In the genomic region with DNA sequence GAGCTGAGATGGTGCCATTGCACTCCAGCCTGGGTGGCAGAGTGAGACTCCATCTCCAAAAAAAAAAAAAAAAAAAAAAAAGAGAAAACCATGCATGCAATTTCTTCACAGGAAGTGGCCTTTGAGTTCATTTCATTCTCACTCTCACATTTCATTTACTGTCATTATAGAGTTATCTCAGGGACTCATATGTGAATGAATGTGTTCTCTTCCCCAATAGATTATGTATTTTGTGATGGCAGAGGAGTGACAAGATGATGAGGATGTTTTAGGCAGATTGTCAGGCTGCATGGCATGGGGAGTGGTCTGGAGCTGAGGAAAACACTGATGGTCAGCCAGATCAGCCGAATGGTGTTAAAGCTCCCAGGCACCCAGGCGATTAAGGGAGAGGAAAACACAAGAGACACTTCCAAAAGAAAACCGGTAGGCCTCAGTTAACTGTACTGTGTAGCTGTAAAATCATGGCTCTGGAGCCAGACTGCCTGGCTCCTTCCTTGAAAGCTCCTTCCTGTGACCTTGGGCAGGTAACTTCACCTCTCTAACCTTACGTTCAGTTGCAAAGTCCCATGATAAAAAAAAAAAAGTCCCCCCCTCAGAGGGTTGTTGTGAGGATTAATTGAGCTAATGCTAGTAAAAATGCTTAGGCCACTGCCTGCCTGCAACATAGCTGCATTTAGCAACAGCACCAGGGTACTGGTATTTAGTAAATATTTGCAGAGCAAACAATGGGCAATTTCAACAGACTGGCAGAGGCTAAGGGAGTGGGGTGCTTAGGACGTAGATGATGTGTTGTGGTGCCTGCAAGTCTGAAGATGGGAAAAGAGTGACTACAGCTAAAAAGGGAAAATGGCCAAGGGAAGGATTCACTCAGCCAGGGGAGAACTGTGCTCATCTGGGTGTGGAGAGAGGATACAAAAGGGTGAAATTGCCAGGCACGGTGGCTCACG, we compare ENCODE assay signal across 11 cellular contexts. TPM values are rescaled to one million over a fixed set of nuclear protein-coding genes. Genes with fewer than 3 reads are reported as not detected.
DNase-seq lines count a peak whose midpoint lies in the region; ATAC-seq lines count a peak whose summit lies in the region.
"Had no signal": no experiment of that assay in that cellular context is flagged by ENCODE, and none has a peak within 500 bp of the region (broad histone marks: within the 10 kb centered on the region; RNA-seq: fewer than 3 reads in every experiment).

No MANE protein-coding gene starts in this region.

- no peaks in the 10 kb centered on the region for H3K27me3 Mint-ChIP-seq in stimulated activated naive CD8-positive, alpha-beta T cell treated with anti-CD3 and anti-CD28 coated beads, Interleukin-15, Interleukin-2, amounts not matched to agents 100 ng/mL and 50 ng/mL, for 24 hours
- H3K27me3 Mint-ChIP-seq in immature natural killer cell (ENCODE audit: low read depth in 3 of 3): peaks cover 0 to 6% (median 2%) of the 10 kb centered on the region in 3 donors
- H3K27me3 Mint-ChIP-seq: naive B cell had no signal

- H3K27ac Mint-ChIP-seq in stimulated activated naive CD8-positive, alpha-beta T cell treated with anti-CD3 and anti-CD28 coated beads, Interleukin-15, Interleukin-2, amounts not matched to agents 100 ng/mL and 50 ng/mL, for 24 hours: peak overlapping the region; percentile 51
- peak overlapping the region; percentile 54 to 82 (median 73) for H3K27ac Mint-ChIP-seq in immature natural killer cell

- ATAC-seq in stimulated activated naive CD8-positive, alpha-beta T cell treated with anti-CD3 and anti-CD28 coated beads, Interleukin-15, Interleukin-2, amounts not matched to agents 100 U/mL and 50 U/mL, for 24 hours: no peak
- ATAC-seq in GM21423 (IDR thresholded peaks at IDR 0.05; ENCODE audit: unreplicated experiment) (no peak), HG02852 (IDR thresholded peaks at IDR 0.05; ENCODE audit: unreplicated experiment) (no peak)
- ATAC-seq: gastroesophageal sphincter had no signal

- H3K4me1 Mint-ChIP-seq in stimulated activated naive CD8-positive, alpha-beta T cell treated with anti-CD3 and anti-CD28 coated beads, Interleukin-15, Interleukin-2, amounts not matched to agents 100 ng/mL and 50 ng/mL, for 24 hours (ENCODE audit: low read depth): peaks cover 57% of the 10 kb centered on the region
- peaks cover 55 to 68% of the 10 kb centered on the region in 2 donors for H3K4me1 Mint-ChIP-seq in immature natural killer cell

- no peak for DNase-seq in stimulated activated naive CD8-positive, alpha-beta T cell treated with anti-CD3 and anti-CD28 coated beads, Interleukin-15, Interleukin-2, amounts not matched to agents 100 U/mL and 50 U/mL, for 24 hours
- DNase-seq in OCI-M2 (lab: John Stamatoyannopoulos, UW; ENCODE audit: unreplicated experiment) (peak; percentile 77), immature natural killer cell (no peak), ecto neural progenitor cell (ENCODE audit: low spot score) (no peak)
- no peak for DNase-seq in stimulated activated naive CD4-positive, alpha-beta T cell treated with Interleukin-2 at 50 U/mL for 16 hours (lab: John Stamatoyannopoulos, UW)
- DNase-seq: activated CD4-positive, alpha-beta T cell treated with anti-CD3 and anti-CD28 coated beads, Interleukin-2, amount 50 U/mL, for 1 hour; naive B cell had no signal

- peaks cover 9% of the 10 kb centered on the region for H3K36me3 Mint-ChIP-seq in stimulated activated naive CD8-positive, alpha-beta T cell treated with anti-CD3 and anti-CD28 coated beads, Interleukin-15, Interleukin-2, amounts not matched to agents 100 ng/mL and 50 ng/mL, for 24 hours (ENCODE audit: low read depth)
- H3K36me3 Mint-ChIP-seq in immature natural killer cell: peaks cover 0 to 6% (median 0%) of the 10 kb centered on the region in 3 donors

- no peak overlapping the region for H3K4me3 Mint-ChIP-seq in stimulated activated naive CD8-positive, alpha-beta T cell treated with anti-CD3 and anti-CD28 coated beads, Interleukin-15, Interleukin-2, amounts not matched to agents 100 ng/mL and 50 ng/mL, for 24 hours
- H3K4me3 Mint-ChIP-seq in immature natural killer cell: peak overlapping the region in 3 of 5 donors; percentile 7 to 31 (median 14)

- no peaks in the 10 kb centered on the region for H3K9me3 Mint-ChIP-seq in stimulated activated naive CD8-positive, alpha-beta T cell treated with anti-CD3 and anti-CD28 coated beads, Interleukin-15, Interleukin-2, amounts not matched to agents 100 ng/mL and 50 ng/mL, for 24 hours
- no peaks in the 10 kb centered on the region for H3K9me3 Mint-ChIP-seq in immature natural killer cell
- H3K9me3 Mint-ChIP-seq: naive B cell had no signal

RNA-seq across cellular contexts. Expression of a gene that starts 6.9 kb away (rescaled TPM):
- polyA plus RNA-seq in immature natural killer cell: 10 to 100 TPM; 11.5 to 22.5 (median 15.9) TPM

RNA-seq across cellular contexts. Expression of a gene that starts 8.6 kb away (rescaled TPM):
- 10 to 100 TPM in 1 of 3 donors, 1 to 10 TPM in 2; 8.0 to 15.2 (median 8.1) TPM for polyA plus RNA-seq in immature natural killer cell

RNA-seq across cellular contexts. Expression of a gene that starts 35.2 kb away (rescaled TPM):
- 1 to 10 TPM; 4.9 to 8.2 (median 6.7) TPM for polyA plus RNA-seq in immature natural killer cell
